ENCODE assay signal across 8 cellular contexts in genomic region chr3:187739561-187740445, GRCh38. TPM values are rescaled to one million over a fixed set of nuclear protein-coding genes. Genes with fewer than 3 reads are reported as not detected.
A peak's percentile ranks its signal among the peaks of the same experiment; 100 is the strongest.
DNase-seq lines count a peak whose midpoint lies in the region; ATAC-seq, FAIRE-seq and TF ChIP-seq lines count a peak whose summit lies in the region.

No MANE protein-coding gene starts in this region.

- DNase-seq in AG08395 (ENCODE audit: low spot score) (peak; percentile 58), GM18507 (ENCODE audit: extremely low spot score, insufficient read length, low read depth) (peak; percentile 33), T-cell (peak in 33 of 34 experiments; percentile 58 to 84 (median 72)), ascending aorta (ENCODE audit: low spot score in 2 of 2) (peak; percentile 55 to 92), right atrium auricular region (ENCODE audit: low spot score) (peak; percentile 89), progenitor cell of endocrine pancreas (ENCODE audit: low spot score, unreplicated experiment) (peak; percentile 75), vagina (ENCODE audit: extremely low spot score in 2 of 2) (peak in 1 of 2 donors; percentile 98)

- H3K27ac Mint-ChIP-seq in T-cell (peak overlapping the region; percentile 100), progenitor cell of endocrine pancreas (peak overlapping the region; percentile 71)

- peaks cover 53 to 64% (median 62%) of the 10 kb centered on the region in 3 donors for H3K4me1 Mint-ChIP-seq in T-cell
- peaks cover 42% of the 10 kb centered on the region for H3K4me1 Mint-ChIP-seq in progenitor cell of endocrine pancreas (ENCODE audit: low read depth)

- TF ChIP-seq CTCF in ascending aorta (IDR thresholded peaks at IDR 0.05) (peak; percentile 97 to 98 (median 97)), right atrium auricular region (IDR thresholded peaks at IDR 0.05) (peak; percentile 97 to 98), progenitor cell of endocrine pancreas (IDR thresholded peaks at IDR 0.05; ENCODE audit: unreplicated experiment) (peak; percentile 99), vagina (IDR thresholded peaks at IDR 0.05) (peak; percentile 68 to 97 (median 97))

- no peak for TF ChIP-seq POLR2A in vagina (IDR thresholded peaks at IDR 0.05)

- FAIRE-seq in GM18507 (lab: Jason Lieb, UNC) = no peak

- CTCF ChIA-PET in T-cell (lab: Charles Lee) = interaction anchor here (0.6 to 7.7 kb wide), 81 partner anchors 9 to 1616 kb away, joined by 3 to 377 read pairs (median 4); partner anchors contain the start of genes LPP (in 1 of the 2) and RTP4 (in 1 of the 2)

- peaks cover 6 to 27% of the 10 kb centered on the region in 2 donors for H3K4me1 ChIP-seq in ascending aorta
- peaks cover 0 to 43% of the 10 kb centered on the region in 2 donors for H3K4me1 ChIP-seq in right atrium auricular region
- H3K4me1 ChIP-seq in vagina = peaks cover 35% of the 10 kb centered on the region

- peak overlapping the region; percentile 99 for H3K27ac ChIP-seq in KOPT-K1 (ENCODE audit: low read depth, low read length, poor library complexity, severe bottlenecking)
- H3K27ac ChIP-seq in ascending aorta = peak overlapping the region; percentile 98 to 99
- H3K27ac ChIP-seq in right atrium auricular region = peak overlapping the region; percentile 99
- H3K27ac ChIP-seq in vagina = peak overlapping the region; percentile 99

- intact Hi-C loops in ascending aorta (cut with DNase I) (loop anchor here (1.0 to 10.0 kb wide), 11 partner anchors 587 to 1408 kb away; no protein-coding TSS in a partner anchor), vagina (cut with DNase I) (loop anchor here (2.0 to 10.0 kb wide), 6 partner anchors 412 to 1405 kb away; partner anchors contain the start of gene LPP)

- POLR2A ChIA-PET in T-cell (lab: Charles Lee) = interaction anchor here in 1 of 2 donors (0.5 to 1.6 kb wide), 8 partner anchors 34 to 1409 kb away, joined by 3 to 4 read pairs (median 3); no protein-coding TSS in a partner anchor

- H3K36me3 Mint-ChIP-seq in T-cell (no peaks in the 10 kb centered on the region), progenitor cell of endocrine pancreas (ENCODE audit: insufficient read depth) (no peaks in the 10 kb centered on the region)

- H3K9me3 Mint-ChIP-seq in T-cell (no peaks in the 10 kb centered on the region), progenitor cell of endocrine pancreas (ENCODE audit: low read depth) (no peaks in the 10 kb centered on the region)

- no peaks in the 10 kb centered on the region for H3K9me3 ChIP-seq in KOPT-K1 (ENCODE audit: insufficient read depth, low read length, poor library complexity, severe bottlenecking)
- no peaks in the 10 kb centered on the region for H3K9me3 ChIP-seq in ascending aorta
- no peaks in the 10 kb centered on the region for H3K9me3 ChIP-seq in right atrium auricular region
- no peaks in the 10 kb centered on the region for H3K9me3 ChIP-seq in vagina

- no peaks in the 10 kb centered on the region for H3K27me3 ChIP-seq in ascending aorta
- H3K27me3 ChIP-seq in right atrium auricular region = no peaks in the 10 kb centered on the region
- H3K27me3 ChIP-seq in vagina = no peaks in the 10 kb centered on the region

- ATAC-seq in T-cell (replicated peaks in 1 of 4) = peak; percentile 47 to 55 (median 53)

- peak overlapping the region; percentile 73 to 75 for H3K4me3 ChIP-seq in ascending aorta
- peak overlapping the region; percentile 80 to 84 for H3K4me3 ChIP-seq in right atrium auricular region
- H3K4me3 ChIP-seq in vagina = peak overlapping the region; percentile 52 to 77

- H3K4me3 Mint-ChIP-seq in T-cell (peak overlapping the region; percentile 95 to 98 (median 98)), progenitor cell of endocrine pancreas (ENCODE audit: low read depth) (peak overlapping the region; percentile 83)

- H3K27me3 Mint-ChIP-seq in T-cell (no peaks in the 10 kb centered on the region), progenitor cell of endocrine pancreas (peaks cover 20% of the 10 kb centered on the region)

- H3K36me3 ChIP-seq in KOPT-K1 (ENCODE audit: insufficient read depth, low read length) (no peaks in the 10 kb centered on the region), ascending aorta (no peaks in the 10 kb centered on the region), right atrium auricular region (peaks cover under 1% of the 10 kb centered on the region), vagina (peaks cover 0 to under 1% of the 10 kb centered on the region in 2 donors)

RNA-seq across cellular contexts. Expression of gene BCL6, which starts 5.5 kb away (rescaled TPM):
- total RNA-seq in T-cell (10 to 100 TPM; 16.8 to 31.1 (median 27.7) TPM), ascending aorta (97.9 TPM), right atrium auricular region (10 to 100 TPM; 53.0 to 88.6 TPM), progenitor cell of endocrine pancreas (21.3 and 22.8 TPM in 2 replicates), vagina (133 TPM)

RNA-seq across cellular contexts. Expression of gene RTP2, which starts 37.4 kb away (rescaled TPM):
- not detected for total RNA-seq in T-cell
- total RNA-seq in ascending aorta = not detected
- total RNA-seq in right atrium auricular region = not detected
- not detected in 2 replicates for total RNA-seq in progenitor cell of endocrine pancreas
- not detected for total RNA-seq in vagina
